Comparison of ENCODE assay signal across 13 cellular contexts in genomic region chr7:47225387-47226170, GRCh38.
DNase-seq lines count a peak whose midpoint lies in the region; ATAC-seq, FAIRE-seq and TF ChIP-seq lines count a peak whose summit lies in the region.
"Had no signal": no experiment of that assay in that cellular context is flagged by ENCODE, and none has a peak within 500 bp of the region (broad histone marks: within the 10 kb centered on the region; RNA-seq: fewer than 3 reads in every experiment).

No MANE protein-coding gene starts in this region.

- no peak for DNase-seq in GM12891 (ENCODE audit: insufficient read length, low spot score)
- peak; percentile 60 for DNase-seq in KBM-7
- DNase-seq in foreskin fibroblast, result peak; percentile 38 to 58
- no peak for DNase-seq in aorta
- DNase-seq in NCI-H446 (lab: John Stamatoyannopoulos, UW), result no peak
- DNase-seq in urothelium cell line (ENCODE audit: low spot score), result no peak
- DNase-seq: CD8-positive, alpha-beta T cell; kidney; NCI-H1694 treated with DMSO at 0.1 percent for 48 hours; PC-9; stimulated activated naive CD4-positive, alpha-beta T cell treated with Interleukin-2 at 50 U/mL for 16 hours had no signal

- in situ Hi-C loops in KBM-7 (cut with MboI; ENCODE audit: low pct_unique_long_range_greater_than_20kb, low sequenced_read_pairs), result no loop called here

- FAIRE-seq in GM12891 (lab: Jason Lieb, UNC), result no peak
- no peak for FAIRE-seq in urothelium cell line (lab: Jason Lieb, UNC)
- FAIRE-seq: kidney had no signal

- H3K9me3 ChIP-seq in aorta (ENCODE audit: control insufficient read depth, low read length), result no peaks in the 10 kb centered on the region

- ATAC-seq in GM21723 (IDR thresholded peaks at IDR 0.05; ENCODE audit: unreplicated experiment) (peak; percentile 43), HG03520 (IDR thresholded peaks at IDR 0.05; ENCODE audit: unreplicated experiment) (no peak), aorta (ENCODE audit: low FRiP score) (no peak)
- ATAC-seq: CD8-positive, alpha-beta T cell had no signal

- WGBS in aorta, 2 donors, result 74 to 79% methylated on average over 3 of the region's 3 CpGs

- H3K36me3 ChIP-seq in aorta (ENCODE audit: control insufficient read depth in 1 of 2, insufficient read depth in 2 of 2, low read length in 1 of 2), result no peaks in the 10 kb centered on the region

- no peak overlapping the region for H3K4me3 ChIP-seq in foreskin fibroblast (ENCODE audit: low read depth in 1 of 2, low read length in 2 of 2)
- H3K4me3 ChIP-seq in aorta (ENCODE audit: low read length in 2 of 2), result no peak overlapping the region
- H3K4me3 ChIP-seq: PC-9 had no signal

- TF ChIP-seq CTCF in foreskin fibroblast (IDR thresholded peaks at IDR 0.05; ENCODE audit: low read depth, low read length), result no peak

- no peak for TF ChIP-seq POLR2A in GM12891 (IDR thresholded peaks at IDR 0.05; ENCODE audit: low read depth, low read length)

- intact Hi-C loops in aorta (cut with DNase I), result no loop called here

- H3K27me3 ChIP-seq in aorta (ENCODE audit: control insufficient read depth in 1 of 2, insufficient read depth in 2 of 2, low read length in 1 of 2), result no peaks in the 10 kb centered on the region

- H3K27ac ChIP-seq in aorta (ENCODE audit: low read depth in 1 of 2, low read length in 2 of 2), result no peak overlapping the region
- H3K27ac ChIP-seq: PC-9 had no signal

- H3K4me1 ChIP-seq in aorta (ENCODE audit: control insufficient read depth in 1 of 2, insufficient read depth in 2 of 2, low read length in 2 of 2), result no peaks in the 10 kb centered on the region

TF ChIP-seq in GM12891, 5 proteins besides CTCF, POLR2A, EP300 and RAD21:
- TF ChIP-seq POU2F2 (IDR thresholded peaks at IDR 0.05; ENCODE audit: low read depth, low read length), result no peak
- peak; percentile 53 for TF ChIP-seq SPI1 (IDR thresholded peaks at IDR 0.05; ENCODE audit: low read depth, low read length)

Comparison
In these comparisons a context has a peak if more than half of its experiments do, and no peak if none do; other contexts are left out.
1. DNase-seq: peak in KBM-7 (single experiment) and foreskin fibroblast (2 of 2); none in GM12891 (single experiment), aorta (0 of 2), NCI-H446 (0 of 2) and urothelium cell line (single experiment).